ENCODE assay signal across 8 cellular contexts in genomic region chr3:179149951-179150350, GRCh38. TPM values are rescaled to one million over a fixed set of nuclear protein-coding genes. Genes with fewer than 3 reads are reported as not detected.
A peak's percentile ranks its signal among the peaks of the same experiment; 100 is the strongest.
DNase-seq lines count a peak whose midpoint lies in the region; ATAC-seq and TF ChIP-seq lines count a peak whose summit lies in the region.

No MANE protein-coding gene starts in this region.

- peak overlapping the region; percentile 78 for H3K4me3 ChIP-seq in AG04450 (ENCODE audit: low read depth, low read length)
- H3K4me3 ChIP-seq in cardiac fibroblast (replicated peaks in 1 of 2; ENCODE audit: low read depth in 2 of 2, low read length in 2 of 2): peak overlapping the region; percentile 87

- DNase-seq in AG04450 (ENCODE audit: low read depth, low spot score): no peak
- peak in 1 of 2 donors; percentile 18 for DNase-seq in cardiac fibroblast (ENCODE audit: low read depth in 2 of 2)
- DNase-seq in naive B cell: no peak
- DNase-seq in SK-N-DZ (ENCODE audit: low spot score): no peak
- no peak for DNase-seq in dermis blood vessel endothelial cell
- no peak for DNase-seq in NCI-H2171 (lab: John Stamatoyannopoulos, UW)
- no peak for DNase-seq in NCI-H526 (lab: John Stamatoyannopoulos, UW)

- no peaks in the 10 kb centered on the region for H3K9me3 Mint-ChIP-seq in IgD-negative memory B cell
- no peaks in the 10 kb centered on the region for H3K9me3 Mint-ChIP-seq in naive B cell

- CTCF ChIA-PET in AG04450 (lab: Charles Lee): interaction anchor here (0.6 to 5.6 kb wide), 5 partner anchors 16 to 572 kb away, joined by 3 to 33 read pairs (median 5); no protein-coding TSS in a partner anchor

- no peaks in the 10 kb centered on the region for H3K27me3 ChIP-seq in AG04450 (ENCODE audit: control insufficient read depth, insufficient read depth, low read length)

- POLR2A ChIA-PET in AG04450 (lab: Yijun Ruan, JAX): interaction anchor here (1.8 kb wide), 1 partner anchor 78 kb away, joined by 5 read pairs; the partner anchor contains the start of gene ZMAT3

- H3K9me3 ChIP-seq in AG04450 (ENCODE audit: control insufficient read depth, insufficient read depth, low read length): no peaks in the 10 kb centered on the region

- TF ChIP-seq CTCF in AG04450 (IDR thresholded peaks at IDR 0.05; ENCODE audit: low read depth, low read length) (no peak), cardiac fibroblast (IDR thresholded peaks at IDR 0.05; ENCODE audit: low read depth, low read length) (no peak)

- H3K27ac ChIP-seq in AG04450 (ENCODE audit: low read depth, low read length): no peak overlapping the region

- peak overlapping the region; percentile 94 to 96 (median 96) for H3K4me3 Mint-ChIP-seq in IgD-negative memory B cell
- peak overlapping the region in 7 of 8 donors; percentile 91 to 98 (median 95) for H3K4me3 Mint-ChIP-seq in naive B cell

- ATAC-seq in naive B cell (ENCODE audit: low read depth in 2 of 2): no peak

- H3K4me1 Mint-ChIP-seq in IgD-negative memory B cell: peaks cover 16 to 35% (median 25%) of the 10 kb centered on the region in 3 donors
- peaks cover 35 to 41% (median 37%) of the 10 kb centered on the region in 3 donors for H3K4me1 Mint-ChIP-seq in naive B cell

- H3K27me3 Mint-ChIP-seq in IgD-negative memory B cell: no peaks in the 10 kb centered on the region
- H3K27me3 Mint-ChIP-seq in naive B cell: no peaks in the 10 kb centered on the region

- H3K27ac Mint-ChIP-seq in IgD-negative memory B cell (peak overlapping the region; percentile 97 to 98 (median 97)), naive B cell (peak overlapping the region in 5 of 6 donors; percentile 65 to 99 (median 97))

- H3K36me3 Mint-ChIP-seq in IgD-negative memory B cell: no peaks in the 10 kb centered on the region
- no peaks in the 10 kb centered on the region for H3K36me3 Mint-ChIP-seq in naive B cell

RNA-seq across cellular contexts. Expression of gene PIK3CA, which starts 1.8 kb away (rescaled TPM):
- polyA plus RNA-seq in AG04450 (2011; rRNA removed) (13.9 and 21.4 TPM in 2 replicates), IgD-negative memory B cell (11.7 TPM), naive B cell (ENCODE audit: low read depth in 6 of 6) (10 to 100 TPM; 14.8 to 30.1 (median 22.9) TPM)
- polyA minus RNA-seq in AG04450 (2011; rRNA and poly(A)+ RNA removed): 14.9 and 28.4 TPM in 2 replicates
- 8.7 and 11.9 TPM in 2 replicates for polyA plus RNA-seq in SK-N-DZ (2014; cell fraction: cytosol; rRNA removed)
- polyA plus RNA-seq in SK-N-DZ (2014; cell fraction: nucleus; rRNA removed): 12.2 and 13.8 TPM in 2 replicates
- 55.6 and 70.8 TPM in 2 replicates for total RNA-seq in dermis blood vessel endothelial cell
